ENCODE assay signal across 16 cellular contexts in genomic region chr3:148748323-148748722, GRCh38. TPM values are rescaled to one million over a fixed set of nuclear protein-coding genes. Genes with fewer than 3 reads are reported as not detected.
"Had no signal": no experiment of that assay in that cellular context is flagged by ENCODE, and none has a peak within 500 bp of the region (broad histone marks: within the 10 kb centered on the region; RNA-seq: fewer than 3 reads in every experiment).

No MANE protein-coding gene starts in this region.

- H3K36me3 ChIP-seq: esophagus squamous epithelium, heart left ventricle, right atrium auricular region, tibial artery, vagina, WERI-Rb-1 had no signal

- DNase-seq: activated CD4-positive, alpha-beta T cell treated with anti-CD3 and anti-CD28 coated beads for 4 hours; activated CD8-positive, alpha-beta memory T cell treated with anti-CD3 and anti-CD28 coated beads, Interleukin-2, amount 50 U/mL, for 4 hours; activated CD8-positive, alpha-beta T cell treated with anti-CD3 and anti-CD28 coated beads for 36 hours; activated naive CD8-positive, alpha-beta T cell treated with anti-CD3 and anti-CD28 coated beads, Interleukin-2, amount 50 U/mL, for 24 hours; esophagus squamous epithelium; foreskin melanocyte; heart left ventricle; kidney; left ventricle myocardium superior; mesenchymal stem cell; small intestine; tibial artery; WERI-Rb-1 had no signal

- H3K4me1 ChIP-seq: esophagus squamous epithelium, heart left ventricle, right atrium auricular region, tibial artery, vagina had no signal

- H3K4me3 Mint-ChIP-seq: activated CD8-positive, alpha-beta T cell treated with anti-CD3 and anti-CD28 coated beads for 36 hours; activated naive CD8-positive, alpha-beta T cell treated with anti-CD3 and anti-CD28 coated beads, Interleukin-2, amount 50 U/mL, for 24 hours; T-helper 2 cell treated with Interferon-gamma antibody and Interleukin-4, amounts not matched to agents 5 μg/mL and 100 μg/mL, for 36 hours had no signal

- H3K4me3 ChIP-seq: esophagus squamous epithelium, heart left ventricle, right atrium auricular region, tibial artery, vagina had no signal

- H3K4me1 Mint-ChIP-seq: activated naive CD8-positive, alpha-beta T cell treated with anti-CD3 and anti-CD28 coated beads, Interleukin-2, amount 50 U/mL, for 24 hours had no signal

- H3K9me3 Mint-ChIP-seq: activated CD8-positive, alpha-beta T cell treated with anti-CD3 and anti-CD28 coated beads for 36 hours; activated naive CD8-positive, alpha-beta T cell treated with anti-CD3 and anti-CD28 coated beads, Interleukin-2, amount 50 U/mL, for 24 hours; T-helper 2 cell treated with Interferon-gamma antibody and Interleukin-4, amounts not matched to agents 5 μg/mL and 100 μg/mL, for 36 hours had no signal

- H3K27me3 Mint-ChIP-seq: activated CD8-positive, alpha-beta T cell treated with anti-CD3 and anti-CD28 coated beads for 36 hours; activated naive CD8-positive, alpha-beta T cell treated with anti-CD3 and anti-CD28 coated beads, Interleukin-2, amount 50 U/mL, for 24 hours had no signal

- H3K27ac ChIP-seq: esophagus squamous epithelium, heart left ventricle, right atrium auricular region, tibial artery, vagina, WERI-Rb-1 had no signal

- H3K27ac Mint-ChIP-seq: activated CD8-positive, alpha-beta T cell treated with anti-CD3 and anti-CD28 coated beads for 36 hours; activated naive CD8-positive, alpha-beta T cell treated with anti-CD3 and anti-CD28 coated beads, Interleukin-2, amount 50 U/mL, for 24 hours; T-helper 2 cell treated with Interferon-gamma antibody and Interleukin-4, amounts not matched to agents 5 μg/mL and 100 μg/mL, for 36 hours had no signal

- H3K27me3 ChIP-seq: esophagus squamous epithelium, right atrium auricular region, tibial artery, vagina had no signal

- H3K9me3 ChIP-seq: esophagus squamous epithelium, heart left ventricle, right atrium auricular region, tibial artery, vagina had no signal

- ATAC-seq: activated CD8-positive, alpha-beta T cell treated with anti-CD3 and anti-CD28 coated beads for 36 hours; activated naive CD8-positive, alpha-beta T cell treated with anti-CD3 and anti-CD28 coated beads, Interleukin-2, amount 50 U/mL, for 24 hours; heart left ventricle; left ventricle myocardium superior had no signal

RNA-seq across cellular contexts. Expression of gene AGTR1, which starts 50.6 kb away (rescaled TPM):
- total RNA-seq: activated CD8-positive, alpha-beta T cell treated with anti-CD3 and anti-CD28 coated beads for 36 hours had no signal
